ENCODE assay signal across 2 cellular contexts in the genomic region with DNA sequence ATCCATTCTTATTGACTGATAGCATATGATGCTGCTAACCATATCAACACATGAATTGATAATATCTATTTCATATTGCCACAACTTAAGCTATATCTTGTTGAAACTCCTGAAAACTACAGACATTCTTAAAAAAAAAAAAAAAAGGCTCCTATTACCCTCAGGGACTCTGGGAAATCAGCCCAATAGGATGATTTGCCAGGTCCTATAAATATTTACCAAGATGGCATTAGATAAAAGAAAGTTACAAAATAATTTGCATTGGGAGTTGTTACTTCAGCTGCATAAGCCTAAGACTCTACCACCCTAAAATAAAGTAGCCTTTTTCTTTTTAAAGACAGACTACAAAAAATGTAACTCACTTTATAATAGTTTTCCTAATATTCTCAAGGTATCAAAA.
TF ChIP-seq lines count a peak whose summit lies in the region.

No MANE protein-coding gene starts in this region.

TF ChIP-seq in liver, 16 proteins besides CTCF, POLR2A, EP300 and RAD21 (continued from another document):
- TF ChIP-seq, protein P1, sequence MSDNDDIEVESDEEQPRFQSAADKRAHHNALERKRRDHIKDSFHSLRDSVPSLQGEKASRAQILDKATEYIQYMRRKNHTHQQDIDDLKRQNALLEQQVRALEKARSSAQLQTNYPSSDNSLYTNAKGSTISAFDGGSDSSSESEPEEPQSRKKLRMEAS (IDR thresholded peaks at IDR 0.05), result peak; percentile 31
- TF ChIP-seq NR2F2 (IDR thresholded peaks at IDR 0.05) (no peak), RXRA (IDR thresholded peaks at IDR 0.05) (peak in 1 of 2 donors; percentile 65)

TF ChIP-seq in HepG2, 621 proteins besides CTCF, POLR2A, EP300 and RAD21:
- TF ChIP-seq, protein P2, sequence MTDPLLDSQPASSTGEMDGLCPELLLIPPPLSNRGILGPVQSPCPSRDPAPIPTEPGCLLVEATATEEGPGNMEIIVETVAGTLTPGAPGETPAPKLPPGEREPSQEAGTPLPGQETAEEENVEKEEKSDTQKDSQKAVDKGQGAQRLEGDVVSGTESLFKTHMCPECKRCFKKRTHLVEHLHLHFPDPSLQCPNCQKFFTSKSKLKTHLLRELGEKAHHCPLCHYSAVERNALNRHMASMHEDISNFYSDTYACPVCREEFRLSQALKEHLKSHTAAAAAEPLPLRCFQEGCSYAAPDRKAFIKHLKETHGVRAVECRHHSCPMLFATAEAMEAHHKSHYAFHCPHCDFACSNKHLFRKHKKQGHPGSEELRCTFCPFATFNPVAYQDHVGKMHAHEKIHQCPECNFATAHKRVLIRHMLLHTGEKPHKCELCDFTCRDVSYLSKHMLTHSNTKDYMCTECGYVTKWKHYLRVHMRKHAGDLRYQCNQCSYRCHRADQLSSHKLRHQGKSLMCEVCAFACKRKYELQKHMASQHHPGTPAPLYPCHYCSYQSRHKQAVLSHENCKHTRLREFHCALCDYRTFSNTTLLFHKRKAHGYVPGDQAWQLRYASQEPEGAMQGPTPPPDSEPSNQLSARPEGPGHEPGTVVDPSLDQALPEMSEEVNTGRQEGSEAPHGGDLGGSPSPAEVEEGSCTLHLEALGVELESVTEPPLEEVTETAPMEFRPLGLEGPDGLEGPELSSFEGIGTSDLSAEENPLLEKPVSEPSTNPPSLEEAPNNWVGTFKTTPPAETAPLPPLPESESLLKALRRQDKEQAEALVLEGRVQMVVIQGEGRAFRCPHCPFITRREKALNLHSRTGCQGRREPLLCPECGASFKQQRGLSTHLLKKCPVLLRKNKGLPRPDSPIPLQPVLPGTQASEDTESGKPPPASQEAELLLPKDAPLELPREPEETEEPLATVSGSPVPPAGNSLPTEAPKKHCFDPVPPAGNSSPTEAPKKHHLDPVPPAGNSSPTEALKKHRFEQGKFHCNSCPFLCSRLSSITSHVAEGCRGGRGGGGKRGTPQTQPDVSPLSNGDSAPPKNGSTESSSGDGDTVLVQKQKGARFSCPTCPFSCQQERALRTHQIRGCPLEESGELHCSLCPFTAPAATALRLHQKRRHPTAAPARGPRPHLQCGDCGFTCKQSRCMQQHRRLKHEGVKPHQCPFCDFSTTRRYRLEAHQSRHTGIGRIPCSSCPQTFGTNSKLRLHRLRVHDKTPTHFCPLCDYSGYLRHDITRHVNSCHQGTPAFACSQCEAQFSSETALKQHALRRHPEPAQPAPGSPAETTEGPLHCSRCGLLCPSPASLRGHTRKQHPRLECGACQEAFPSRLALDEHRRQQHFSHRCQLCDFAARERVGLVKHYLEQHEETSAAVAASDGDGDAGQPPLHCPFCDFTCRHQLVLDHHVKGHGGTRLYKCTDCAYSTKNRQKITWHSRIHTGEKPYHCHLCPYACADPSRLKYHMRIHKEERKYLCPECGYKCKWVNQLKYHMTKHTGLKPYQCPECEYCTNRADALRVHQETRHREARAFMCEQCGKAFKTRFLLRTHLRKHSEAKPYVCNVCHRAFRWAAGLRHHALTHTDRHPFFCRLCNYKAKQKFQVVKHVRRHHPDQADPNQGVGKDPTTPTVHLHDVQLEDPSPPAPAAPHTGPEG (CRISPR knock-in tag; IDR thresholded peaks at IDR 0.05), result no peak
- TF ChIP-seq RFXAP (CRISPR knock-in tag; IDR thresholded peaks at IDR 0.05; ENCODE audit: borderline replicate concordance), result no peak
- TF ChIP-seq ATF7 (IDR thresholded peaks at IDR 0.05), result no peak
- no peak for TF ChIP-seq ATF7 (CRISPR knock-in tag; IDR thresholded peaks at IDR 0.05)
- no peak for TF ChIP-seq ZNF782 (CRISPR knock-in tag; IDR thresholded peaks at IDR 0.05; ENCODE audit: borderline replicate concordance)
- no peak for TF ChIP-seq FOXK2 (IDR thresholded peaks at IDR 0.05)
- TF ChIP-seq TCF7L2 (IDR thresholded peaks at IDR 0.05; ENCODE audit: low read depth, low read length), result no peak
- TF ChIP-seq MEIS2 (CRISPR knock-in tag; IDR thresholded peaks at IDR 0.05), result no peak
- TF ChIP-seq CHCHD3 (CRISPR knock-in tag; IDR thresholded peaks at IDR 0.05), result no peak
- TF ChIP-seq REXO4 (CRISPR knock-in tag; IDR thresholded peaks at IDR 0.05; ENCODE audit: borderline replicate concordance), result no peak
- no peak for TF ChIP-seq PRPF4 (IDR thresholded peaks at IDR 0.05; ENCODE audit: low read depth, low read length, poor library complexity, severe bottlenecking)
- TF ChIP-seq, protein P3, sequence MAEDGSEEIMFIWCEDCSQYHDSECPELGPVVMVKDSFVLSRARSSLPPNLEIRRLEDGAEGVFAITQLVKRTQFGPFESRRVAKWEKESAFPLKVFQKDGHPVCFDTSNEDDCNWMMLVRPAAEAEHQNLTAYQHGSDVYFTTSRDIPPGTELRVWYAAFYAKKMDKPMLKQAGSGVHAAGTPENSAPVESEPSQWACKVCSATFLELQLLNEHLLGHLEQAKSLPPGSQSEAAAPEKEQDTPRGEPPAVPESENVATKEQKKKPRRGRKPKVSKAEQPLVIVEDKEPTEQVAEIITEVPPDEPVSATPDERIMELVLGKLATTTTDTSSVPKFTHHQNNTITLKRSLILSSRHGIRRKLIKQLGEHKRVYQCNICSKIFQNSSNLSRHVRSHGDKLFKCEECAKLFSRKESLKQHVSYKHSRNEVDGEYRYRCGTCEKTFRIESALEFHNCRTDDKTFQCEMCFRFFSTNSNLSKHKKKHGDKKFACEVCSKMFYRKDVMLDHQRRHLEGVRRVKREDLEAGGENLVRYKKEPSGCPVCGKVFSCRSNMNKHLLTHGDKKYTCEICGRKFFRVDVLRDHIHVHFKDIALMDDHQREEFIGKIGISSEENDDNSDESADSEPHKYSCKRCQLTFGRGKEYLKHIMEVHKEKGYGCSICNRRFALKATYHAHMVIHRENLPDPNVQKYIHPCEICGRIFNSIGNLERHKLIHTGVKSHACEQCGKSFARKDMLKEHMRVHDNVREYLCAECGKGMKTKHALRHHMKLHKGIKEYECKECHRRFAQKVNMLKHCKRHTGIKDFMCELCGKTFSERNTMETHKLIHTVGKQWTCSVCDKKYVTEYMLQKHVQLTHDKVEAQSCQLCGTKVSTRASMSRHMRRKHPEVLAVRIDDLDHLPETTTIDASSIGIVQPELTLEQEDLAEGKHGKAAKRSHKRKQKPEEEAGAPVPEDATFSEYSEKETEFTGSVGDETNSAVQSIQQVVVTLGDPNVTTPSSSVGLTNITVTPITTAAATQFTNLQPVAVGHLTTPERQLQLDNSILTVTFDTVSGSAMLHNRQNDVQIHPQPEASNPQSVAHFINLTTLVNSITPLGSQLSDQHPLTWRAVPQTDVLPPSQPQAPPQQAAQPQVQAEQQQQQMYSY (CRISPR knock-in tag; IDR thresholded peaks at IDR 0.05), result no peak
- TF ChIP-seq, protein P4, sequence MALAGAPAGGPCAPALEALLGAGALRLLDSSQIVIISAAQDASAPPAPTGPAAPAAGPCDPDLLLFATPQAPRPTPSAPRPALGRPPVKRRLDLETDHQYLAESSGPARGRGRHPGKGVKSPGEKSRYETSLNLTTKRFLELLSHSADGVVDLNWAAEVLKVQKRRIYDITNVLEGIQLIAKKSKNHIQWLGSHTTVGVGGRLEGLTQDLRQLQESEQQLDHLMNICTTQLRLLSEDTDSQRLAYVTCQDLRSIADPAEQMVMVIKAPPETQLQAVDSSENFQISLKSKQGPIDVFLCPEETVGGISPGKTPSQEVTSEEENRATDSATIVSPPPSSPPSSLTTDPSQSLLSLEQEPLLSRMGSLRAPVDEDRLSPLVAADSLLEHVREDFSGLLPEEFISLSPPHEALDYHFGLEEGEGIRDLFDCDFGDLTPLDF (CRISPR knock-in tag; IDR thresholded peaks at IDR 0.05), result no peak
- TF ChIP-seq ZNF7 (CRISPR knock-in tag; IDR thresholded peaks at IDR 0.05), result no peak
- no peak for TF ChIP-seq ZNF17 (CRISPR knock-in tag; IDR thresholded peaks at IDR 0.05)
- no peak for TF ChIP-seq ZNF367 (CRISPR knock-in tag; IDR thresholded peaks at IDR 0.05; ENCODE audit: borderline replicate concordance)
